Comparison of ENCODE assay signal across 11 cellular contexts in the genomic region with DNA sequence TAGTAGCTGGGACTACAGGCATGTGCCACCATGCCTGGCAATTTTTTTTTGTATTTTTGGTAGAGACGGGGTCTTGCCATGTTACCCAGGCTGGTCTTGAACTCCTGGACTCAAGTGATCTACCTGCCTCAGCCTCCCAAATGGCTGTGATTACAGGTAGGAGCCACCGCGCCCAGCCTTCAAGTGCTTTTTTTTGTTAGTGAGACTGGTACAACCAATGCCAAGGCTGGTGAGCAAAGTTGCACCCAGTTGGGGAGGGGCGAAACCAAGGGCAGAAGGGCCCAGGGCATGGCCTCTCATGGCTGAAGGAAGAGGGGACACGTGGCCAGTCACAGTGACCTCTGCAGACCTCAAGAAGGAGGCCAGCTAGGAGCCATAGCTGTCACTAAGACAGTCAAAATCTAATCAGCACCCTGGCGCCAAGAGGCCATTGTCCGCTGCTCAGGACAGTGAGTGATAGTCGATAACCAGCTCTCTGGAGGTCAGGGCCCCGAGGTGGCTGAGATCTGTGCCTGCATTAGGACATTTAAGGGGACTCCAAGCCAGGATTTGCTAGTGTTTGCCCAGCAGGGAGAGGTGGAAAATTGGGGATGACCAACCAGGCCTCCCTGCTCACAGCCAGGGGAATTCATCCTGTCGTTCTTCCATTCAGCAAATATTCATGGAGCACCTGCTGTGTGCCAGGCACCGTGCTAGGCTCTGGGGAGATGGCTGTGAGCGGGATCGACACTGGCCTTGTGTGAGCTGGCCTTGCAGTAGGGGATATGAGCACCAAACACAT. TPM values are rescaled to one million over a fixed set of nuclear protein-coding genes. Genes with fewer than 3 reads are reported as not detected.
DNase-seq lines count a peak whose midpoint lies in the region; ATAC-seq and TF ChIP-seq lines count a peak whose summit lies in the region.
"Had no signal": no experiment of that assay in that cellular context is flagged by ENCODE, and none has a peak within 500 bp of the region (broad histone marks: within the 10 kb centered on the region; RNA-seq: fewer than 3 reads in every experiment).

No MANE protein-coding gene starts in this region.

- H3K27ac Mint-ChIP-seq in T-helper 1 cell treated with Interleukin-12 subunit alpha and Interleukin-12 subunit beta and Interleukin-4 antibody, amounts not matched to agents 30 μg/mL and 1 μg/mL, for 36 hours, result peak overlapping the region; percentile 21
- peak overlapping the region; percentile 93 for H3K27ac Mint-ChIP-seq in activated CD8-positive, alpha-beta T cell treated with anti-CD3 and anti-CD28 coated beads for 36 hours

- no peak for ATAC-seq in activated CD8-positive, alpha-beta T cell treated with anti-CD3 and anti-CD28 coated beads for 36 hours
- ATAC-seq in GM21825 (IDR thresholded peaks at IDR 0.05; ENCODE audit: unreplicated experiment), result no peak

- H3K9ac ChIP-seq in iPS-18a (ENCODE audit: low read length), result no peak overlapping the region
- H3K9ac ChIP-seq: KMS-11 had no signal

- peak overlapping the region; percentile 31 for H3K4me3 Mint-ChIP-seq in T-helper 1 cell treated with Interleukin-12 subunit alpha and Interleukin-12 subunit beta and Interleukin-4 antibody, amounts not matched to agents 30 μg/mL and 1 μg/mL, for 36 hours
- no peak overlapping the region for H3K4me3 Mint-ChIP-seq in activated CD8-positive, alpha-beta T cell treated with anti-CD3 and anti-CD28 coated beads for 36 hours

- peaks cover 72% of the 10 kb centered on the region for H3K4me1 Mint-ChIP-seq in T-helper 1 cell treated with Interleukin-12 subunit alpha and Interleukin-12 subunit beta and Interleukin-4 antibody, amounts not matched to agents 30 μg/mL and 1 μg/mL, for 36 hours (ENCODE audit: low read depth)
- peaks cover 84% of the 10 kb centered on the region for H3K4me1 Mint-ChIP-seq in activated CD8-positive, alpha-beta T cell treated with anti-CD3 and anti-CD28 coated beads for 36 hours (ENCODE audit: low read depth)

- H3K36me3 Mint-ChIP-seq in T-helper 1 cell treated with Interleukin-12 subunit alpha and Interleukin-12 subunit beta and Interleukin-4 antibody, amounts not matched to agents 30 μg/mL and 1 μg/mL, for 36 hours (ENCODE audit: low read depth), result peaks cover 61% of the 10 kb centered on the region
- peaks cover 94% of the 10 kb centered on the region for H3K36me3 Mint-ChIP-seq in activated CD8-positive, alpha-beta T cell treated with anti-CD3 and anti-CD28 coated beads for 36 hours (ENCODE audit: low read depth)

- no peak for TF ChIP-seq CTCF in activated CD8-positive, alpha-beta T cell treated with anti-CD3 and anti-CD28 coated beads for 36 hours (IDR thresholded peaks at IDR 0.05)

- peaks cover 4% of the 10 kb centered on the region for H3K9me3 Mint-ChIP-seq in T-helper 1 cell treated with Interleukin-12 subunit alpha and Interleukin-12 subunit beta and Interleukin-4 antibody, amounts not matched to agents 30 μg/mL and 1 μg/mL, for 36 hours
- no peaks in the 10 kb centered on the region for H3K9me3 Mint-ChIP-seq in activated CD8-positive, alpha-beta T cell treated with anti-CD3 and anti-CD28 coated beads for 36 hours

- POLR2A ChIA-PET in activated CD8-positive, alpha-beta T cell treated with anti-CD3 and anti-CD28 coated beads for 36 hours (lab: Charles Lee), result interaction anchor here (1.2 to 13.3 kb wide), 3 partner anchors 43 to 86 kb away, joined by 4 to 257 read pairs (median 23); no protein-coding TSS in a partner anchor

- H3K9me3 ChIP-seq in iPS-18a (ENCODE audit: control insufficient read depth, low read depth, low read length), result no peaks in the 10 kb centered on the region

- H3K27ac ChIP-seq in iPS-18a (ENCODE audit: low read length) (peak overlapping the region; percentile 13), skin epidermis (peak overlapping the region in 17 of 21 experiments; percentile 7 to 99 (median 78))
- H3K27ac ChIP-seq: 22Rv1, KMS-11 had no signal

- peaks cover 25% of the 10 kb centered on the region for H3K4me1 ChIP-seq in iPS-18a (ENCODE audit: control insufficient read depth, low read depth, low read length)

- H3K4me3 ChIP-seq in iPS-18a (ENCODE audit: low read length) (no peak overlapping the region), skin epidermis (no peak overlapping the region)

- H3K27me3 ChIP-seq in iPS-18a (ENCODE audit: control insufficient read depth, insufficient read depth, low read length), result no peaks in the 10 kb centered on the region

- DNase-seq in T-helper 1 cell (no peak), GF-D8 (lab: John Stamatoyannopoulos, UW) (no peak), cortex of kidney (lab: John Stamatoyannopoulos, UW) (no peak)
- no peak for DNase-seq in activated CD8-positive, alpha-beta T cell treated with anti-CD3 and anti-CD28 coated beads for 36 hours
- DNase-seq: EL had no signal

- CTCF ChIA-PET in activated CD8-positive, alpha-beta T cell treated with anti-CD3 and anti-CD28 coated beads for 36 hours (lab: Charles Lee), result interaction anchor here (9.7 kb wide), 1 partner anchor 90 kb away, joined by 203 read pairs; no protein-coding TSS in a partner anchor

- no peaks in the 10 kb centered on the region for H3K27me3 Mint-ChIP-seq in T-helper 1 cell treated with Interleukin-12 subunit alpha and Interleukin-12 subunit beta and Interleukin-4 antibody, amounts not matched to agents 30 μg/mL and 1 μg/mL, for 36 hours (ENCODE audit: low read depth)
- H3K27me3 Mint-ChIP-seq in activated CD8-positive, alpha-beta T cell treated with anti-CD3 and anti-CD28 coated beads for 36 hours, result no peaks in the 10 kb centered on the region

- no peaks in the 10 kb centered on the region for H3K36me3 ChIP-seq in iPS-18a (ENCODE audit: control insufficient read depth, low read depth, low read length)

- intact Hi-C loops in activated CD8-positive, alpha-beta T cell treated with anti-CD3 and anti-CD28 coated beads for 36 hours (cut with micrococcal nuclease), result no loop called here

RNA-seq across cellular contexts. Expression of a gene that starts 10.2 kb away (rescaled TPM):
- total RNA-seq in activated CD8-positive, alpha-beta T cell treated with anti-CD3 and anti-CD28 coated beads for 36 hours, result 100 to 1,000 TPM; 236 to 245 TPM

RNA-seq across cellular contexts. Expression of a gene that starts 55.4 kb away (rescaled TPM):
- 100 to 1,000 TPM; 150 to 156 TPM for total RNA-seq in activated CD8-positive, alpha-beta T cell treated with anti-CD3 and anti-CD28 coated beads for 36 hours
